Comparison of ENCODE assay signal across 1 cellular context in genomic region chr2:10913501-10914271, GRCh38.
TF ChIP-seq lines count a peak whose summit lies in the region.

No MANE protein-coding gene starts in this region.

TF ChIP-seq in WTC11, 78 proteins besides CTCF, POLR2A, EP300 and RAD21 (continued from another document):
- TF ChIP-seq AR (CRISPR knock-in tag; IDR thresholded peaks at IDR 0.05) = no peak
- no peak for TF ChIP-seq ETV6 (CRISPR knock-in tag; IDR thresholded peaks at IDR 0.05)
- TF ChIP-seq SMAD4 (CRISPR knock-in tag; IDR thresholded peaks at IDR 0.05) = no peak
- TF ChIP-seq ZNF121 (CRISPR knock-in tag; IDR thresholded peaks at IDR 0.05) = no peak
- TF ChIP-seq, protein P1, sequence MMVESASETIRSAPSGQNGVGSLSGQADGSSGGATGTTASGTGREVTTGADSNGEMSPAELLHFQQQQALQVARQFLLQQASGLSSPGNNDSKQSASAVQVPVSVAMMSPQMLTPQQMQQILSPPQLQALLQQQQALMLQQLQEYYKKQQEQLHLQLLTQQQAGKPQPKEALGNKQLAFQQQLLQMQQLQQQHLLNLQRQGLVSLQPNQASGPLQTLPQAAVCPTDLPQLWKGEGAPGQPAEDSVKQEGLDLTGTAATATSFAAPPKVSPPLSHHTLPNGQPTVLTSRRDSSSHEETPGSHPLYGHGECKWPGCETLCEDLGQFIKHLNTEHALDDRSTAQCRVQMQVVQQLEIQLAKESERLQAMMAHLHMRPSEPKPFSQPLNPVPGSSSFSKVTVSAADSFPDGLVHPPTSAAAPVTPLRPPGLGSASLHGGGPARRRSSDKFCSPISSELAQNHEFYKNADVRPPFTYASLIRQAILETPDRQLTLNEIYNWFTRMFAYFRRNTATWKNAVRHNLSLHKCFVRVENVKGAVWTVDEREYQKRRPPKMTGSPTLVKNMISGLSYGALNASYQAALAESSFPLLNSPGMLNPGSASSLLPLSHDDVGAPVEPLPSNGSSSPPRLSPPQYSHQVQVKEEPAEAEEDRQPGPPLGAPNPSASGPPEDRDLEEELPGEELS (CRISPR knock-in tag; IDR thresholded peaks at IDR 0.05) = no peak
- no peak for TF ChIP-seq CREB1 (CRISPR knock-in tag; IDR thresholded peaks at IDR 0.05)
- TF ChIP-seq HMGA2 (CRISPR knock-in tag; IDR thresholded peaks at IDR 0.05) = no peak
TF ChIP-seq in WTC11: peak in this region for 0.
